In the genomic region with DNA sequence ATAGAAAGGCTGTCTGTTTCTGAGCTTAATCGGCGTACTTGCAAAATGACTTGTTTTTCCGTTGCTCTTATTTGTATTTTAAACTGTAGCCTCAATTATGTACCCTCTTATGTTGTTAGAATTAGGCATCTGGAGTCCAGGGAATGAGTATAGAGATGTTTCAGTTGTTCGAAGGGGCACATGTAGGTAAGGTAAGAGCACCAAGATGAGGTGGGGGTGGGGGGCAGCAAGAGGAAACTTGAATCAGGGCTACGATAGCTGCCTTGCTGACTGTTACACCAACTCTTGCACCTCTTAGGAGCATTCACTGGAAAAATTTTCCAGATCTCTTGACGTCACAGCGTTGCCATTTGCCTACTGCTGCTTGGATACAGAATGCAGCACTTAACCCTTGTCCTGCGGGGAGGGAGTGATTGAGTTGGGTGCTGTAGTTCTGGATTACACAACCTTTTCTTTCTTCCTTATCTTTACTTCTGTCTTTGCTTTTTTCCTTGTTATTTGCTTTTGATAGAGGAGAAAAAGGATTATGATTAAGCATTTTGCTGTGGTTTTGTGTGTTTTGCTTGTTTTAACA, we compare ENCODE assay signal across 8 cellular contexts. TPM values are rescaled to one million over a fixed set of nuclear protein-coding genes. Genes with fewer than 3 reads are reported as not detected.
A peak's percentile ranks its signal among the peaks of the same experiment; 100 is the strongest.
DNase-seq lines count a peak whose midpoint lies in the region; ATAC-seq and TF ChIP-seq lines count a peak whose summit lies in the region.

No MANE protein-coding gene starts in this region.

- no peaks in the 10 kb centered on the region for H3K9me3 Mint-ChIP-seq in activated naive CD8-positive, alpha-beta T cell (ENCODE audit: low read depth)
- no peaks in the 10 kb centered on the region for H3K9me3 Mint-ChIP-seq in activated naive CD8-positive, alpha-beta T cell treated with anti-CD3 and anti-CD28 coated beads for 36 hours
- H3K9me3 Mint-ChIP-seq in effector memory CD8-positive, alpha-beta T cell: no peaks in the 10 kb centered on the region
- no peaks in the 10 kb centered on the region for H3K9me3 Mint-ChIP-seq in mesothelial cell of epicardium

- H3K9me3 ChIP-seq in Panc1 (ENCODE audit: control insufficient read depth, insufficient read depth, low read depth, low read length): no peaks in the 10 kb centered on the region
- H3K9me3 ChIP-seq in uterus: no peaks in the 10 kb centered on the region

- BruUV-seq in Panc1 (replicated peaks; lab: Mats Ljungman, UMichigan): no TSS peak

- H3K4me1 ChIP-seq in Panc1 (ENCODE audit: control insufficient read depth, insufficient read depth, low read length) (peaks cover 55% of the 10 kb centered on the region), uterus (no peaks in the 10 kb centered on the region)

- H3K27ac ChIP-seq in Panc1 (ENCODE audit: low read length) (peak overlapping the region; percentile 96), uterus (peak overlapping the region; percentile 82 to 84)

- DNase-seq in activated naive CD8-positive, alpha-beta T cell treated with anti-CD3 and anti-CD28 coated beads for 36 hours: no peak
- DNase-seq in Panc1 (ENCODE audit: low read depth, low spot score) (peak; percentile 71), mesothelial cell of epicardium (ENCODE audit: low spot score in 2 of 2, unreplicated experiment in 2 of 2) (no peak), uterus (peak; percentile 53 to 79), NCI-H1105 (lab: John Stamatoyannopoulos, UW) (no peak)
- DNase-seq in effector memory CD8-positive, alpha-beta T cell: no peak
- no peak for DNase-seq in activated CD4-positive, alpha-beta T cell treated with anti-CD3 and anti-CD28 coated beads for 48 hours

- H3K27me3 ChIP-seq in Panc1 (ENCODE audit: control insufficient read depth, insufficient read depth, low read length): no peaks in the 10 kb centered on the region
- H3K27me3 ChIP-seq in uterus: no peaks in the 10 kb centered on the region

- ATAC-seq in Panc1: peak; percentile 43
- ATAC-seq in effector memory CD8-positive, alpha-beta T cell (replicated peaks): no peak

- H3K27me3 Mint-ChIP-seq in activated naive CD8-positive, alpha-beta T cell: peaks cover 3% of the 10 kb centered on the region
- peaks cover 9% of the 10 kb centered on the region for H3K27me3 Mint-ChIP-seq in activated naive CD8-positive, alpha-beta T cell treated with anti-CD3 and anti-CD28 coated beads for 36 hours
- H3K27me3 Mint-ChIP-seq in effector memory CD8-positive, alpha-beta T cell: no peaks in the 10 kb centered on the region
- H3K27me3 Mint-ChIP-seq in mesothelial cell of epicardium (ENCODE audit: low read depth): no peaks in the 10 kb centered on the region

- H3K4me3 Mint-ChIP-seq in activated naive CD8-positive, alpha-beta T cell: peak overlapping the region; percentile 23
- H3K4me3 Mint-ChIP-seq in activated naive CD8-positive, alpha-beta T cell treated with anti-CD3 and anti-CD28 coated beads for 36 hours: no peak overlapping the region
- H3K4me3 Mint-ChIP-seq in effector memory CD8-positive, alpha-beta T cell: peak overlapping the region; percentile 61 to 85
- H3K4me3 Mint-ChIP-seq in mesothelial cell of epicardium: peak overlapping the region; percentile 84

- H3K36me3 ChIP-seq in Panc1 (ENCODE audit: control insufficient read depth, insufficient read depth, low read length) (peaks cover 7% of the 10 kb centered on the region), uterus (no peaks in the 10 kb centered on the region)

- peaks cover 42% of the 10 kb centered on the region for H3K4me1 Mint-ChIP-seq in activated naive CD8-positive, alpha-beta T cell (ENCODE audit: low read depth)
- peaks cover 36% of the 10 kb centered on the region for H3K4me1 Mint-ChIP-seq in activated naive CD8-positive, alpha-beta T cell treated with anti-CD3 and anti-CD28 coated beads for 36 hours
- peaks cover 36 to 41% of the 10 kb centered on the region in 2 donors for H3K4me1 Mint-ChIP-seq in effector memory CD8-positive, alpha-beta T cell (ENCODE audit: low read depth in 2 of 2)
- peaks cover 68% of the 10 kb centered on the region for H3K4me1 Mint-ChIP-seq in mesothelial cell of epicardium

- CTCF ChIA-PET in Panc1 (lab: Charles Lee): interaction anchor here (0.6 to 0.9 kb wide), 3 partner anchors 136 to 767 kb away, joined by 3 to 4 read pairs (median 3); no protein-coding TSS in a partner anchor

- no peak overlapping the region for H3K27ac Mint-ChIP-seq in activated naive CD8-positive, alpha-beta T cell
- H3K27ac Mint-ChIP-seq in activated naive CD8-positive, alpha-beta T cell treated with anti-CD3 and anti-CD28 coated beads for 36 hours: no peak overlapping the region
- H3K27ac Mint-ChIP-seq in effector memory CD8-positive, alpha-beta T cell: peak overlapping the region in 1 of 2 donors; percentile 64
- peak overlapping the region; percentile 86 for H3K27ac Mint-ChIP-seq in mesothelial cell of epicardium

- TF ChIP-seq CTCF in Panc1 (IDR thresholded peaks at IDR 0.05) (0 out of 2 replicates have a peak, but pooled peaks have one; percentile 0), mesothelial cell of epicardium (IDR thresholded peaks at IDR 0.05; ENCODE audit: unreplicated experiment) (no peak), uterus (IDR thresholded peaks at IDR 0.05) (no peak)

- in situ Hi-C loops in Panc1 (cut with HindIII; ENCODE audit: low pct_unique_long_range_greater_than_20kb, low sequenced_read_pairs): no loop called here

- peak overlapping the region; percentile 93 to 97 for H3K4me3 ChIP-seq in Panc1 (ENCODE audit: low read depth in 2 of 2, low read length in 2 of 2)
- H3K4me3 ChIP-seq in uterus: peak overlapping the region; percentile 56 to 58

- POLR2A ChIA-PET in Panc1 (lab: Charles Lee): interaction anchor here (0.6 kb wide), 1 partner anchor 101 kb away, joined by 3 read pairs; no protein-coding TSS in a partner anchor

- intact Hi-C loops in Panc1 (cut with micrococcal nuclease; ENCODE audit: unreplicated experiment) (loop anchor here (2.0 kb wide), 1 partner anchor 507 kb away; no protein-coding TSS in a partner anchor), uterus (cut with DNase I; ENCODE audit: low total_unique reads) (no loop called here)

- TF ChIP-seq POLR2A in uterus (IDR thresholded peaks at IDR 0.05): no peak

- peaks cover 6% of the 10 kb centered on the region for H3K36me3 Mint-ChIP-seq in activated naive CD8-positive, alpha-beta T cell
- H3K36me3 Mint-ChIP-seq in activated naive CD8-positive, alpha-beta T cell treated with anti-CD3 and anti-CD28 coated beads for 36 hours: peaks cover 12% of the 10 kb centered on the region
- H3K36me3 Mint-ChIP-seq in effector memory CD8-positive, alpha-beta T cell (ENCODE audit: insufficient read depth): peaks cover 7% of the 10 kb centered on the region
- peaks cover 12% of the 10 kb centered on the region for H3K36me3 Mint-ChIP-seq in mesothelial cell of epicardium

RNA-seq across cellular contexts. Expression of gene ATP1B1, which starts 3.2 kb away (rescaled TPM):
- total RNA-seq in activated naive CD8-positive, alpha-beta T cell treated with anti-CD3 and anti-CD28 coated beads for 36 hours: 1 to 10 TPM; 3.3 to 4.1 TPM
- 118 TPM for total RNA-seq in Panc1 (2021; ENCODE audit: unreplicated experiment)
- polyA plus RNA-seq in Panc1 (2012; ENCODE audit: insufficient read length): 80.5 TPM
- total RNA-seq in mesothelial cell of epicardium: 76.4 to 81.7 TPM (median 81.4 TPM) in 3 replicates
- 100 to 1,000 TPM in 3 of 4 donors, 10 to 100 TPM in 1; 52.6 to 210 (median 111) TPM for total RNA-seq in uterus

Comparison
In these comparisons a context has a peak if more than half of its experiments do, and no peak if none do; other contexts are left out.
1. DNase-seq: peak in Panc1 (single experiment) and uterus (2 of 2); none in activated naive CD8-positive, alpha-beta T cell treated with anti-CD3 and anti-CD28 coated beads for 36 hours (single experiment), effector memory CD8-positive, alpha-beta T cell (0 of 3), mesothelial cell of epicardium (0 of 2), NCI-H1105 (single experiment) and activated CD4-positive, alpha-beta T cell treated with anti-CD3 and anti-CD28 coated beads for 48 hours (single experiment).
2. RNA of gene ATP1B1, which starts 3.2 kb away (total RNA-seq): 52.6 to 210 TPM in uterus, 118 TPM in Panc1 (single experiment) and 76.4 to 81.7 TPM in mesothelial cell of epicardium; 3.3 to 4.1 TPM in activated naive CD8-positive, alpha-beta T cell treated with anti-CD3 and anti-CD28 coated beads for 36 hours; every median in the first group is over 10 times any median in the second.